Comparison of ENCODE assay signal across 16 cellular contexts in the genomic region with DNA sequence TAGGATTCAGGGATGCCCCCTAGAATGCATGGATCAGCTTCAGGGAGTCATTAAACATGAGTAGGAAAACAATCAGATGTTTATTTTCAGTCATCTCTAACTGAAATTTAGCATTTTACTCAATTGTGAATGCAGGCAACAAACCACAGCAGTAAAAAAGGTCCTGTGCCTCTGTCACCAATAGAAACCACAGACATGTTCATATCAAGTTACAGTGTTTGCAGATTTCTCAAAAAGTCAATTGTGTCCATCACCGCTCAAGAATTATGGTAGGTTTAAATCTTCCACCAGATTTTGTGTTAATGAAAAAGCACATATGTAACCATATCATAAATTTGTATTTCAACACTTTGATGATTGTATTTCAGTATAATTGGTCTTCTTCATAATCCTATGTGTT.
"Had no signal": no experiment of that assay in that cellular context is flagged by ENCODE, and none has a peak within 500 bp of the region (broad histone marks: within the 10 kb centered on the region; RNA-seq: fewer than 3 reads in every experiment).

No MANE protein-coding gene starts in this region.

- H3K27ac ChIP-seq: left ventricle myocardium inferior had no signal

- H3K9me3 ChIP-seq: left ventricle myocardium inferior had no signal

- FAIRE-seq: frontal cortex, kidney, urothelium cell line had no signal

- H3K27ac Mint-ChIP-seq: activated CD4-positive, alpha-beta T cell treated with anti-CD3 and anti-CD28 coated beads for 36 hours; activated naive CD8-positive, alpha-beta T cell; activated T-helper 1 cell treated with anti-CD3 and anti-CD28 coated beads, Interleukin-12 subunit alpha, Interleukin-12 subunit beta, Interleukin-2, Interleukin-4 antibody, amounts not matched to agents 30 ng/mL and 10 ng/mL and 1 ng/mL, durations not matched to agents 14 hours and 24 hours and 36 hours; WTC11 had no signal

- H3K4me1 ChIP-seq: left ventricle myocardium inferior had no signal

- DNase-seq: activated CD4-positive, alpha-beta T cell treated with anti-CD3 and anti-CD28 coated beads for 36 hours; activated CD4-positive, alpha-beta T cell treated with anti-CD3 and anti-CD28 coated beads, Interleukin-2, amount 50 U/mL, for 48 hours; amniotic stem cell; effector CD4-positive, alpha-beta T cell; hypothalamus; kidney; left ventricle myocardium inferior; mammary epithelial cell; nephron progenitor cell; nucleus accumbens; retina had no signal

- H3K4me3 ChIP-seq: left ventricle myocardium inferior had no signal

- H3K9me3 Mint-ChIP-seq: activated T-helper 1 cell treated with anti-CD3 and anti-CD28 coated beads, Interleukin-12 subunit alpha, Interleukin-12 subunit beta, Interleukin-2, Interleukin-4 antibody, amounts not matched to agents 30 ng/mL and 10 ng/mL and 1 ng/mL, durations not matched to agents 14 hours and 24 hours and 36 hours; nephron progenitor cell; WTC11 had no signal

- ATAC-seq: activated CD4-positive, alpha-beta T cell treated with anti-CD3 and anti-CD28 coated beads for 36 hours; WTC11 had no signal

- H3K36me3 Mint-ChIP-seq: activated naive CD8-positive, alpha-beta T cell; WTC11 had no signal

- H3K27me3 Mint-ChIP-seq: activated CD4-positive, alpha-beta T cell treated with anti-CD3 and anti-CD28 coated beads for 36 hours; activated naive CD8-positive, alpha-beta T cell had no signal

- H3K36me3 ChIP-seq: left ventricle myocardium inferior had no signal

- H3K4me3 Mint-ChIP-seq: activated CD4-positive, alpha-beta T cell treated with anti-CD3 and anti-CD28 coated beads for 36 hours; activated naive CD8-positive, alpha-beta T cell; activated T-helper 1 cell treated with anti-CD3 and anti-CD28 coated beads, Interleukin-12 subunit alpha, Interleukin-12 subunit beta, Interleukin-2, Interleukin-4 antibody, amounts not matched to agents 30 ng/mL and 10 ng/mL and 1 ng/mL, durations not matched to agents 14 hours and 24 hours and 36 hours; nephron progenitor cell; WTC11 had no signal
